ENCODE assay signal across 18 cellular contexts in genomic region chr3:115685097-115685496, GRCh38.
DNase-seq lines count a peak whose midpoint lies in the region; ATAC-seq, FAIRE-seq and TF ChIP-seq lines count a peak whose summit lies in the region.
"Had no signal": no experiment of that assay in that cellular context is flagged by ENCODE, and none has a peak within 500 bp of the region (broad histone marks: within the 10 kb centered on the region; RNA-seq: fewer than 3 reads in every experiment).

No MANE protein-coding gene starts in this region.

- H3K4me1 ChIP-seq in tibial nerve = peaks cover 0 to 11% (median 0%) of the 10 kb centered on the region in 4 donors
- H3K4me1 ChIP-seq: esophagus squamous epithelium had no signal

- no peaks in the 10 kb centered on the region for H3K36me3 Mint-ChIP-seq in activated naive CD4-positive, alpha-beta T cell treated with anti-CD3 and anti-CD28 coated beads for 36 hours (ENCODE audit: low read depth)

- CTCF ChIA-PET in activated naive CD4-positive, alpha-beta T cell treated with anti-CD3 and anti-CD28 coated beads for 36 hours (lab: Charles Lee) = no interaction called here

- ATAC-seq in GM18505 (IDR thresholded peaks at IDR 0.05; ENCODE audit: unreplicated experiment) (peak; percentile 62), GM19351 (IDR thresholded peaks at IDR 0.05; ENCODE audit: unreplicated experiment) (peak; percentile 88), HG02759 (IDR thresholded peaks at IDR 0.05; ENCODE audit: unreplicated experiment) (peak; percentile 90), HG03558 (IDR thresholded peaks at IDR 0.05; ENCODE audit: extremely low read depth, unreplicated experiment) (peak; percentile 73)
- ATAC-seq: left colon, SK-N-SH treated with all-trans-retinoic acid at 6 μM for 48 hours had no signal

- TF ChIP-seq CTCF in tibial nerve (IDR thresholded peaks at IDR 0.05) = no peak

- H3K27ac ChIP-seq in tibial nerve = no peak overlapping the region
- H3K27ac ChIP-seq: esophagus squamous epithelium, hepatocyte had no signal

- H3K4me3 ChIP-seq in tibial nerve = no peak overlapping the region
- H3K4me3 ChIP-seq: esophagus squamous epithelium, hepatocyte had no signal

- H3K4me3 Mint-ChIP-seq in activated naive CD4-positive, alpha-beta T cell treated with anti-CD3 and anti-CD28 coated beads for 36 hours = no peak overlapping the region

- no peak overlapping the region for H3K27ac Mint-ChIP-seq in activated naive CD4-positive, alpha-beta T cell treated with anti-CD3 and anti-CD28 coated beads for 36 hours

- no peak for DNase-seq in medulla oblongata (ENCODE audit: extremely low spot score)
- DNase-seq in activated naive CD4-positive, alpha-beta T cell treated with anti-CD3 and anti-CD28 coated beads for 36 hours = no peak
- no peak for DNase-seq in tibial nerve (ENCODE audit: low spot score in 2 of 2)
- no peak for DNase-seq in urothelium cell line (ENCODE audit: low spot score)
- DNase-seq: AML-193, dermis blood vessel endothelial cell, DMS79 treated with DMSO at 0.1 percent for 48 hours, esophagus squamous epithelium, left colon, MM.1S, NCI-H2171 treated with DMSO at 0.1 percent for 48 hours had no signal

- H3K9me3 ChIP-seq in tibial nerve = no peaks in the 10 kb centered on the region
- H3K9me3 ChIP-seq: esophagus squamous epithelium had no signal

- peaks cover 9% of the 10 kb centered on the region for H3K27me3 Mint-ChIP-seq in activated naive CD4-positive, alpha-beta T cell treated with anti-CD3 and anti-CD28 coated beads for 36 hours (ENCODE audit: low read depth)

- H3K36me3 ChIP-seq in tibial nerve = no peaks in the 10 kb centered on the region
- H3K36me3 ChIP-seq: esophagus squamous epithelium had no signal

- TF ChIP-seq POLR2A in GM18505 (IDR thresholded peaks at IDR 0.05; ENCODE audit: borderline replicate concordance, extremely low read depth, insufficient read depth, insufficient read length) (no peak), tibial nerve (IDR thresholded peaks at IDR 0.05) (no peak)

- no peaks in the 10 kb centered on the region for H3K9me3 Mint-ChIP-seq in activated naive CD4-positive, alpha-beta T cell treated with anti-CD3 and anti-CD28 coated beads for 36 hours

- intact Hi-C loops in activated naive CD4-positive, alpha-beta T cell treated with anti-CD3 and anti-CD28 coated beads for 36 hours (cut with micrococcal nuclease) = no loop called here

- H3K27me3 ChIP-seq in tibial nerve = no peaks in the 10 kb centered on the region

- TF ChIP-seq EP300 in tibial nerve (IDR thresholded peaks at IDR 0.05) = no peak

- FAIRE-seq in urothelium cell line (lab: Jason Lieb, UNC) = no peak
- FAIRE-seq: HTR-8/SVneo had no signal

- no peaks in the 10 kb centered on the region for H3K4me1 Mint-ChIP-seq in activated naive CD4-positive, alpha-beta T cell treated with anti-CD3 and anti-CD28 coated beads for 36 hours (ENCODE audit: low read depth)
